In the genomic region with DNA sequence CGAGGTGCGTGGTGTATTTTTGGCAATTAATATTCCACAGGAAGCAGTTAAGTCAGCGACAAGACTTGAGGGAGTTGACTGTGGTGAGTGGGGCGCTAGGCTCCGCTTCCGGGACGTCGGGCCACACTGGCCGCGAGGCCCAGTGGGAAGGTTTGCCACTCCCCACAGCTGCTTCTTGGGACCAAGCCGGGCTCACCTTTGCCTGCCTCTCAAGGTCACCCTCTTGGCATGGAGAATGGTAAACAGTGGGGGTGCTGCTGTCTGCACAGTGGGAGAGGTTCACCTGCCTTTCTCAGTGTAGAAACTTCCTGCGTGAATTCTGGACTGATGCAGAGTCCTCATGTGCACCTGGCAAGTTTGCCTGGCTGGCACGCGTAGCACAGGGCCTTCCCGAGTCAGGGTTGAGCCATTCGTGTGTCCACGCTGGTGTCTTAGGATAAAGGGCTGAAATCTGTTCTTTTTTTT, we compare ENCODE assay signal across 1 cellular context.
TF ChIP-seq lines count a peak whose summit lies in the region.

No MANE protein-coding gene starts in this region.

TF ChIP-seq in HepG2, 621 proteins besides CTCF, POLR2A, EP300 and RAD21 (continued from another document):
- TF ChIP-seq, protein P1, sequence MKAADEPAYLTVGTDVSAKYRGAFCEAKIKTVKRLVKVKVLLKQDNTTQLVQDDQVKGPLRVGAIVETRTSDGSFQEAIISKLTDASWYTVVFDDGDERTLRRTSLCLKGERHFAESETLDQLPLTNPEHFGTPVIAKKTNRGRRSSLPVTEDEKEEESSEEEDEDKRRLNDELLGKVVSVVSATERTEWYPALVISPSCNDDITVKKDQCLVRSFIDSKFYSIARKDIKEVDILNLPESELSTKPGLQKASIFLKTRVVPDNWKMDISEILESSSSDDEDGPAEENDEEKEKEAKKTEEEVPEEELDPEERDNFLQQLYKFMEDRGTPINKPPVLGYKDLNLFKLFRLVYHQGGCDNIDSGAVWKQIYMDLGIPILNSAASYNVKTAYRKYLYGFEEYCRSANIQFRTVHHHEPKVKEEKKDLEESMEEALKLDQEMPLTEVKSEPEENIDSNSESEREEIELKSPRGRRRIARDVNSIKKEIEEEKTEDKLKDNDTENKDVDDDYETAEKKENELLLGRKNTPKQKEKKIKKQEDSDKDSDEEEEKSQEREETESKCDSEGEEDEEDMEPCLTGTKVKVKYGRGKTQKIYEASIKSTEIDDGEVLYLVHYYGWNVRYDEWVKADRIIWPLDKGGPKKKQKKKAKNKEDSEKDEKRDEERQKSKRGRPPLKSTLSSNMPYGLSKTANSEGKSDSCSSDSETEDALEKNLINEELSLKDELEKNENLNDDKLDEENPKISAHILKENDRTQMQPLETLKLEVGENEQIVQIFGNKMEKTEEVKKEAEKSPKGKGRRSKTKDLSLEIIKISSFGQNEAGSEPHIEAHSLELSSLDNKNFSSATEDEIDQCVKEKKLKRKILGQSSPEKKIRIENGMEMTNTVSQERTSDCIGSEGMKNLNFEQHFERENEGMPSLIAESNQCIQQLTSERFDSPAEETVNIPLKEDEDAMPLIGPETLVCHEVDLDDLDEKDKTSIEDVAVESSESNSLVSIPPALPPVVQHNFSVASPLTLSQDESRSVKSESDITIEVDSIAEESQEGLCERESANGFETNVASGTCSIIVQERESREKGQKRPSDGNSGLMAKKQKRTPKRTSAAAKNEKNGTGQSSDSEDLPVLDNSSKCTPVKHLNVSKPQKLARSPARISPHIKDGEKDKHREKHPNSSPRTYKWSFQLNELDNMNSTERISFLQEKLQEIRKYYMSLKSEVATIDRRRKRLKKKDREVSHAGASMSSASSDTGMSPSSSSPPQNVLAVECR (CRISPR knock-in tag; IDR thresholded peaks at IDR 0.05; ENCODE audit: borderline replicate concordance) = peak; percentile 55; the same call in 1 of the 2 replicates
- peak; percentile 40; the same call in 1 of the 2 replicates for TF ChIP-seq SETDB1 (CRISPR knock-in tag; IDR thresholded peaks at IDR 0.05; ENCODE audit: borderline replicate concordance)
- peak; percentile 21; the same call in 1 of the 2 replicates for TF ChIP-seq ZNF350 (CRISPR knock-in tag; IDR thresholded peaks at IDR 0.05; ENCODE audit: borderline replicate concordance, low read depth)
- TF ChIP-seq SALL1 (CRISPR knock-in tag; IDR thresholded peaks at IDR 0.05) = peak; percentile 52; the same call in 1 of the 2 replicates
- TF ChIP-seq ZNF660 (CRISPR knock-in tag; IDR thresholded peaks at IDR 0.05; ENCODE audit: borderline replicate concordance, low read depth) = no peak
- TF ChIP-seq ZBED4 (CRISPR knock-in tag; IDR thresholded peaks at IDR 0.05; ENCODE audit: borderline replicate concordance) = peak; percentile 24; the same call in 1 of the 2 replicates
- TF ChIP-seq FOXA3 (CRISPR knock-in tag; IDR thresholded peaks at IDR 0.05) = peak; percentile 72
- peak; percentile 98 for TF ChIP-seq ZBTB33 (CRISPR knock-in tag; IDR thresholded peaks at IDR 0.05)
- TF ChIP-seq LCORL (IDR thresholded peaks at IDR 0.05) = no peak
- TF ChIP-seq LCORL (CRISPR knock-in tag; IDR thresholded peaks at IDR 0.05) = 0 out of 2 replicates have a peak, but pooled peaks have one; percentile 56
